1 cellular context compared by ENCODE assay signal in the genomic region with DNA sequence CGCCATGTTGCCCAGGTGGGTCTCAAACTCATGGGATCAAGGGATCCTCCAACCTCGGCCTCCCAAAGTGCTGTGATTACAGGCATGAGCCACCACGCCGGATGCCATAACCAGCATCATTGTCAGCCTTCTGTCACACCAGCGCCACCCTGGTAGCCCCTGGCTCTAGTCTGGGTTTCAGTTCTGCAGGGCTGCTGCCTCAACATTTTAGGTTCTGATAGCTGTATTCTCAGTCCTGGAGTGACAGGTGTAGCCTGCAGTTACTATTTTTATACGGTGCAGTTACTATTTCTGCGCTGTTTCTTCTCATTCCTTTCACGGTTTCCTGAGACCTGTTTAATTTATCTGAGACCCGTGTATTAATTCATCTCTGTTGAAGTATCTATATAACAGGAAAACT.
TF ChIP-seq lines count a peak whose summit lies in the region.

No MANE protein-coding gene starts in this region.

TF ChIP-seq in GM12878, 131 proteins besides CTCF, POLR2A, EP300 and RAD21 (continues in another document):
- TF ChIP-seq ZBTB4 (CRISPR knock-in tag; IDR thresholded peaks at IDR 0.05) (no peak), FOXK2 (IDR thresholded peaks at IDR 0.05) (no peak), MTA2 (IDR thresholded peaks at IDR 0.05; ENCODE audit: low read depth) (no peak), ZNF24 (IDR thresholded peaks at IDR 0.05) (no peak), PRDM15 (CRISPR knock-in tag; IDR thresholded peaks at IDR 0.05) (no peak), YY1 (IDR thresholded peaks at IDR 0.05; ENCODE audit: low read depth, low read length) (no peak), EGR1 (IDR thresholded peaks at IDR 0.05; ENCODE audit: borderline replicate concordance in 1 of 2, low read depth in 2 of 2, low read length in 2 of 2) (no peak), SMAD5 (IDR thresholded peaks at IDR 0.05; ENCODE audit: low read depth) (no peak), ZZZ3 (IDR thresholded peaks at IDR 0.05; ENCODE audit: control insufficient read depth, insufficient read length, low read depth) (no peak), ZSCAN29 (IDR thresholded peaks at IDR 0.05) (no peak), STAT3 (IDR thresholded peaks at IDR 0.05; ENCODE audit: low read depth, low read length) (no peak), SP1 (IDR thresholded peaks at IDR 0.05; ENCODE audit: low read depth, low read length) (no peak), IRF5 (IDR thresholded peaks at IDR 0.05; ENCODE audit: borderline replicate concordance) (no peak), SREBF1 (IDR thresholded peaks at IDR 0.05; ENCODE audit: low read length) (no peak), DPF2 (IDR thresholded peaks at IDR 0.05) (no peak), LARP7 (IDR thresholded peaks at IDR 0.05) (no peak), HCFC1 (IDR thresholded peaks at IDR 0.05; ENCODE audit: low read length) (no peak), HDAC2 (IDR thresholded peaks at IDR 0.05) (no peak), CEBPB (IDR thresholded peaks at IDR 0.05; ENCODE audit: borderline replicate concordance in 1 of 2, low read depth in 2 of 2, low read length in 2 of 2) (no peak), RAD51 (IDR thresholded peaks at IDR 0.05) (no peak), ASH2L (IDR thresholded peaks at IDR 0.05; ENCODE audit: borderline replicate concordance, low read depth) (no peak), SIN3A (IDR thresholded peaks at IDR 0.05; ENCODE audit: low read depth, low read length) (no peak), KAT2A (conservative IDR thresholded peaks at IDR 0.05; ENCODE audit: control insufficient read depth, low read depth, low read length) (no peak), RUNX3 (IDR thresholded peaks at IDR 0.05; ENCODE audit: low read length) (0 out of 2 replicates have a peak, but pooled peaks have one; percentile 11), SREBF2 (IDR thresholded peaks at IDR 0.05; ENCODE audit: low read length) (no peak), POLR2AphosphoS2 (IDR thresholded peaks at IDR 0.05; ENCODE audit: low read depth, low read length) (no peak), SPI1 (IDR thresholded peaks at IDR 0.05; ENCODE audit: borderline replicate concordance, insufficient read depth, low read depth, low read length) (peak; percentile 29; the same call in 1 of the 2 replicates), POLR2AphosphoS5 (IDR thresholded peaks at IDR 0.05; ENCODE audit: low read length) (no peak), RFX5 (IDR thresholded peaks at IDR 0.05; ENCODE audit: low read depth, low read length) (no peak), ELK1 (IDR thresholded peaks at IDR 0.05; ENCODE audit: low read depth, low read length) (no peak), JUND (IDR thresholded peaks at IDR 0.05; ENCODE audit: low read depth, low read length) (no peak)
- TF ChIP-seq, protein P1, sequence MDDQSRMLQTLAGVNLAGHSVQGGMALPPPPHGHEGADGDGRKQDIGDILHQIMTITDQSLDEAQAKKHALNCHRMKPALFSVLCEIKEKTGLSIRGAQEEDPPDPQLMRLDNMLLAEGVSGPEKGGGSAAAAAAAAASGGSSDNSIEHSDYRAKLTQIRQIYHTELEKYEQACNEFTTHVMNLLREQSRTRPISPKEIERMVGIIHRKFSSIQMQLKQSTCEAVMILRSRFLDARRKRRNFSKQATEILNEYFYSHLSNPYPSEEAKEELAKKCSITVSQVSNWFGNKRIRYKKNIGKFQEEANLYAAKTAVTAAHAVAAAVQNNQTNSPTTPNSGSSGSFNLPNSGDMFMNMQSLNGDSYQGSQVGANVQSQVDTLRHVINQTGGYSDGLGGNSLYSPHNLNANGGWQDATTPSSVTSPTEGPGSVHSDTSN (IDR thresholded peaks at IDR 0.05; ENCODE audit: insufficient replicate concordance, low read depth, low read length): peak; percentile 65
- TF ChIP-seq, protein P2, sequence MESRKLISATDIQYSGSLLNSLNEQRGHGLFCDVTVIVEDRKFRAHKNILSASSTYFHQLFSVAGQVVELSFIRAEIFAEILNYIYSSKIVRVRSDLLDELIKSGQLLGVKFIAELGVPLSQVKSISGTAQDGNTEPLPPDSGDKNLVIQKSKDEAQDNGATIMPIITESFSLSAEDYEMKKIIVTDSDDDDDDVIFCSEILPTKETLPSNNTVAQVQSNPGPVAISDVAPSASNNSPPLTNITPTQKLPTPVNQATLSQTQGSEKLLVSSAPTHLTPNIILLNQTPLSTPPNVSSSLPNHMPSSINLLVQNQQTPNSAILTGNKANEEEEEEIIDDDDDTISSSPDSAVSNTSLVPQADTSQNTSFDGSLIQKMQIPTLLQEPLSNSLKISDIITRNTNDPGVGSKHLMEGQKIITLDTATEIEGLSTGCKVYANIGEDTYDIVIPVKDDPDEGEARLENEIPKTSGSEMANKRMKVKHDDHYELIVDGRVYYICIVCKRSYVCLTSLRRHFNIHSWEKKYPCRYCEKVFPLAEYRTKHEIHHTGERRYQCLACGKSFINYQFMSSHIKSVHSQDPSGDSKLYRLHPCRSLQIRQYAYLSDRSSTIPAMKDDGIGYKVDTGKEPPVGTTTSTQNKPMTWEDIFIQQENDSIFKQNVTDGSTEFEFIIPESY (IDR thresholded peaks at IDR 0.05): no peak
- TF ChIP-seq, protein P3, sequence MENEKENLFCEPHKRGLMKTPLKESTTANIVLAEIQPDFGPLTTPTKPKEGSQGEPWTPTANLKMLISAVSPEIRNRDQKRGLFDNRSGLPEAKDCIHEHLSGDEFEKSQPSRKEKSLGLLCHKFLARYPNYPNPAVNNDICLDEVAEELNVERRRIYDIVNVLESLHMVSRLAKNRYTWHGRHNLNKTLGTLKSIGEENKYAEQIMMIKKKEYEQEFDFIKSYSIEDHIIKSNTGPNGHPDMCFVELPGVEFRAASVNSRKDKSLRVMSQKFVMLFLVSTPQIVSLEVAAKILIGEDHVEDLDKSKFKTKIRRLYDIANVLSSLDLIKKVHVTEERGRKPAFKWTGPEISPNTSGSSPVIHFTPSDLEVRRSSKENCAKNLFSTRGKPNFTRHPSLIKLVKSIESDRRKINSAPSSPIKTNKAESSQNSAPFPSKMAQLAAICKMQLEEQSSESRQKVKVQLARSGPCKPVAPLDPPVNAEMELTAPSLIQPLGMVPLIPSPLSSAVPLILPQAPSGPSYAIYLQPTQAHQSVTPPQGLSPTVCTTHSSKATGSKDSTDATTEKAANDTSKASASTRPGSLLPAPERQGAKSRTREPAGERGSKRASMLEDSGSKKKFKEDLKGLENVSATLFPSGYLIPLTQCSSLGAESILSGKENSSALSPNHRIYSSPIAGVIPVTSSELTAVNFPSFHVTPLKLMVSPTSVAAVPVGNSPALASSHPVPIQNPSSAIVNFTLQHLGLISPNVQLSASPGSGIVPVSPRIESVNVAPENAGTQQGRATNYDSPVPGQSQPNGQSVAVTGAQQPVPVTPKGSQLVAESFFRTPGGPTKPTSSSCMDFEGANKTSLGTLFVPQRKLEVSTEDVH (IDR thresholded peaks at IDR 0.05; ENCODE audit: low read depth, partially characterized antibody): no peak
- TF ChIP-seq, protein P4, sequence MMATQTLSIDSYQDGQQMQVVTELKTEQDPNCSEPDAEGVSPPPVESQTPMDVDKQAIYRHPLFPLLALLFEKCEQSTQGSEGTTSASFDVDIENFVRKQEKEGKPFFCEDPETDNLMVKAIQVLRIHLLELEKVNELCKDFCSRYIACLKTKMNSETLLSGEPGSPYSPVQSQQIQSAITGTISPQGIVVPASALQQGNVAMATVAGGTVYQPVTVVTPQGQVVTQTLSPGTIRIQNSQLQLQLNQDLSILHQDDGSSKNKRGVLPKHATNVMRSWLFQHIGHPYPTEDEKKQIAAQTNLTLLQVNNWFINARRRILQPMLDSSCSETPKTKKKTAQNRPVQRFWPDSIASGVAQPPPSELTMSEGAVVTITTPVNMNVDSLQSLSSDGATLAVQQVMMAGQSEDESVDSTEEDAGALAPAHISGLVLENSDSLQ (IDR thresholded peaks at IDR 0.05): peak; percentile 86
- TF ChIP-seq, protein P5, sequence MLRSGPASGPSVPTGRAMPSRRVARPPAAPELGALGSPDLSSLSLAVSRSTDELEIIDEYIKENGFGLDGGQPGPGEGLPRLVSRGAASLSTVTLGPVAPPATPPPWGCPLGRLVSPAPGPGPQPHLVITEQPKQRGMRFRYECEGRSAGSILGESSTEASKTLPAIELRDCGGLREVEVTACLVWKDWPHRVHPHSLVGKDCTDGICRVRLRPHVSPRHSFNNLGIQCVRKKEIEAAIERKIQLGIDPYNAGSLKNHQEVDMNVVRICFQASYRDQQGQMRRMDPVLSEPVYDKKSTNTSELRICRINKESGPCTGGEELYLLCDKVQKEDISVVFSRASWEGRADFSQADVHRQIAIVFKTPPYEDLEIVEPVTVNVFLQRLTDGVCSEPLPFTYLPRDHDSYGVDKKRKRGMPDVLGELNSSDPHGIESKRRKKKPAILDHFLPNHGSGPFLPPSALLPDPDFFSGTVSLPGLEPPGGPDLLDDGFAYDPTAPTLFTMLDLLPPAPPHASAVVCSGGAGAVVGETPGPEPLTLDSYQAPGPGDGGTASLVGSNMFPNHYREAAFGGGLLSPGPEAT (IDR thresholded peaks at IDR 0.05; ENCODE audit: low read depth): no peak
